1 cellular context compared by ENCODE assay signal in the genomic region with DNA sequence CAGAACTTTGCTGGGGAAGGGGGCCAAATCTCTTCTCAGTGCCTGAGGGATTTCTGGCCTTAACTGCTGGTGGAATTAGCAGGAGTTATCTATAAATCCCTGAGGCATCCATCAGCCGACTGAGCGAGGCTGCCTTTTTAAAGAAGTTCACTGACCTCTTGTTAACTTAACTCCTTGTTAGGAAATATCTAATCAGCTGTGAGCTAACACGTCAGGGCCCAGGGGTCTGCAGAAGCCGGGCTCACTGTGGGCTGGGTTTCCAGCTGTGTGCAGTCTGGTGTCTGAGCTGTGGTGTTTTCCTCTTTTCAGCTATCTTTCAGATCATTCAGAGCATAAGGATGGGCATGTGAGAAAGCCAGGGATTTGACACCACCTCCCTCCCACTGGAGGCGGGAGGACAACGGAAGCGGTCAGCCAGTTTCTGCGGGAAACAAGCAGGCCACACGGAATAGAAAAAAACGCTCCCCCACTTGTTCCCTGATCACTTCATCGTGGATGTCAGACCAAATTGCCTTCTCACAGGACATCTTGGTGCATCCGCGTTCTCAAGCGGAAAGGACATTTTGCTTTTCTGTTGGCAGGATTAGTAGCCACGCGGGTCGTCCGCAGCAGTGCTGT.
TF ChIP-seq lines count a peak whose summit lies in the region.

No MANE protein-coding gene starts in this region.

TF ChIP-seq in K562, 482 proteins besides CTCF, POLR2A, EP300 and RAD21 (continued from another document and continues in another):
- TF ChIP-seq, protein P1, sequence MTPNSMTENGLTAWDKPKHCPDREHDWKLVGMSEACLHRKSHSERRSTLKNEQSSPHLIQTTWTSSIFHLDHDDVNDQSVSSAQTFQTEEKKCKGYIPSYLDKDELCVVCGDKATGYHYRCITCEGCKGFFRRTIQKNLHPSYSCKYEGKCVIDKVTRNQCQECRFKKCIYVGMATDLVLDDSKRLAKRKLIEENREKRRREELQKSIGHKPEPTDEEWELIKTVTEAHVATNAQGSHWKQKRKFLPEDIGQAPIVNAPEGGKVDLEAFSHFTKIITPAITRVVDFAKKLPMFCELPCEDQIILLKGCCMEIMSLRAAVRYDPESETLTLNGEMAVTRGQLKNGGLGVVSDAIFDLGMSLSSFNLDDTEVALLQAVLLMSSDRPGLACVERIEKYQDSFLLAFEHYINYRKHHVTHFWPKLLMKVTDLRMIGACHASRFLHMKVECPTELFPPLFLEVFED (CRISPR knock-in tag; conservative IDR thresholded peaks at IDR 0.05) = no peak
- TF ChIP-seq ZFX (CRISPR knock-in tag; IDR thresholded peaks at IDR 0.05) = peak; percentile 26; the same call in 1 of the 2 replicates
- TF ChIP-seq BCOR (IDR thresholded peaks at IDR 0.05) = no peak
- TF ChIP-seq CBFA2T3 (IDR thresholded peaks at IDR 0.05) = peak; percentile 28; the same call in 1 of the 2 replicates
- TF ChIP-seq PTBP1 (IDR thresholded peaks at IDR 0.05; ENCODE audit: low read depth, low read length) = no peak
- no peak for TF ChIP-seq ZBTB26 (CRISPR knock-in tag; IDR thresholded peaks at IDR 0.05)
- no peak for TF ChIP-seq SLC30A9 (CRISPR knock-in tag; IDR thresholded peaks at IDR 0.05)
- no peak for TF ChIP-seq FOXK2 (conservative IDR thresholded peaks at IDR 0.05 in 1 of 2, IDR thresholded peaks at IDR 0.05 in 1 of 2; ENCODE audit: low read depth in 2 of 2)
- TF ChIP-seq ZKSCAN8 (CRISPR knock-in tag; IDR thresholded peaks at IDR 0.05) = 0 out of 2 replicates have a peak, but pooled peaks have one; percentile 0
- no peak for TF ChIP-seq GTF2B (IDR thresholded peaks at IDR 0.05; ENCODE audit: extremely low read depth, insufficient read length)
- TF ChIP-seq NR2C1 (IDR thresholded peaks at IDR 0.05) = no peak
- TF ChIP-seq NR2C1 (tag; IDR thresholded peaks at IDR 0.05) = no peak
- no peak for TF ChIP-seq AFF1 (IDR thresholded peaks at IDR 0.05; ENCODE audit: low read depth in 1 of 2, partially characterized antibody in 2 of 2)
- TF ChIP-seq HCFC1 (IDR thresholded peaks at IDR 0.05; ENCODE audit: low read depth, low read length) = no peak
- TF ChIP-seq, protein P2, sequence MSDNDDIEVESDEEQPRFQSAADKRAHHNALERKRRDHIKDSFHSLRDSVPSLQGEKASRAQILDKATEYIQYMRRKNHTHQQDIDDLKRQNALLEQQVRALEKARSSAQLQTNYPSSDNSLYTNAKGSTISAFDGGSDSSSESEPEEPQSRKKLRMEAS (CRISPR knock-in tag; IDR thresholded peaks at IDR 0.05) = peak; percentile 7; the same call in 1 of the 2 replicates
- TF ChIP-seq SMAD4 (CRISPR knock-in tag; conservative IDR thresholded peaks at IDR 0.05) = peak; percentile 14; the same call in 1 of the 2 replicates
- no peak for TF ChIP-seq U2AF1 (optimal IDR thresholded peaks at IDR 0.05; ENCODE audit: low read depth, low read length)
- no peak for TF ChIP-seq PHF20 (IDR thresholded peaks at IDR 0.05; ENCODE audit: partially characterized antibody)
- no peak for TF ChIP-seq SIN3B (IDR thresholded peaks at IDR 0.05; ENCODE audit: low read depth)
- TF ChIP-seq EZH2 (IDR thresholded peaks at IDR 0.05; ENCODE audit: borderline replicate concordance, low read depth, low read length) = no peak
- no peak for TF ChIP-seq HDAC8 (tag; IDR thresholded peaks at IDR 0.05)
- TF ChIP-seq DDX20 (tag; IDR thresholded peaks at IDR 0.05; ENCODE audit: low read depth) = no peak
- TF ChIP-seq L3MBTL2 (IDR thresholded peaks at IDR 0.05) = peak; percentile 71
- TF ChIP-seq, protein P3, sequence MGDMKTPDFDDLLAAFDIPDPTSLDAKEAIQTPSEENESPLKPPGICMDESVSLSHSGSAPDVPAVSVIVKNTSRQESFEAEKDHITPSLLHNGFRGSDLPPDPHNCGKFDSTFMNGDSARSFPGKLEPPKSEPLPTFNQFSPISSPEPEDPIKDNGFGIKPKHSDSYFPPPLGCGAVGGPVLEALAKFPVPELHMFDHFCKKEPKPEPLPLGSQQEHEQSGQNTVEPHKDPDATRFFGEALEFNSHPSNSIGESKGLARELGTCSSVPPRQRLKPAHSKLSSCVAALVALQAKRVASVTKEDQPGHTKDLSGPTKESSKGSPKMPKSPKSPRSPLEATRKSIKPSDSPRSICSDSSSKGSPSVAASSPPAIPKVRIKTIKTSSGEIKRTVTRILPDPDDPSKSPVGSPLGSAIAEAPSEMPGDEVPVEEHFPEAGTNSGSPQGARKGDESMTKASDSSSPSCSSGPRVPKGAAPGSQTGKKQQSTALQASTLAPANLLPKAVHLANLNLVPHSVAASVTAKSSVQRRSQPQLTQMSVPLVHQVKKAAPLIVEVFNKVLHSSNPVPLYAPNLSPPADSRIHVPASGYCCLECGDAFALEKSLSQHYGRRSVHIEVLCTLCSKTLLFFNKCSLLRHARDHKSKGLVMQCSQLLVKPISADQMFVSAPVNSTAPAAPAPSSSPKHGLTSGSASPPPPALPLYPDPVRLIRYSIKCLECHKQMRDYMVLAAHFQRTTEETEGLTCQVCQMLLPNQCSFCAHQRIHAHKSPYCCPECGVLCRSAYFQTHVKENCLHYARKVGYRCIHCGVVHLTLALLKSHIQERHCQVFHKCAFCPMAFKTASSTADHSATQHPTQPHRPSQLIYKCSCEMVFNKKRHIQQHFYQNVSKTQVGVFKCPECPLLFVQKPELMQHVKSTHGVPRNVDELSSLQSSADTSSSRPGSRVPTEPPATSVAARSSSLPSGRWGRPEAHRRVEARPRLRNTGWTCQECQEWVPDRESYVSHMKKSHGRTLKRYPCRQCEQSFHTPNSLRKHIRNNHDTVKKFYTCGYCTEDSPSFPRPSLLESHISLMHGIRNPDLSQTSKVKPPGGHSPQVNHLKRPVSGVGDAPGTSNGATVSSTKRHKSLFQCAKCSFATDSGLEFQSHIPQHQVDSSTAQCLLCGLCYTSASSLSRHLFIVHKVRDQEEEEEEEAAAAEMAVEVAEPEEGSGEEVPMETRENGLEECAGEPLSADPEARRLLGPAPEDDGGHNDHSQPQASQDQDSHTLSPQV (IDR thresholded peaks at IDR 0.05) = no peak; the same call in 1 of the 2 replicates
- no peak for TF ChIP-seq KAT2B (IDR thresholded peaks at IDR 0.05; ENCODE audit: low read depth, low read length)
- TF ChIP-seq ZNF124 (CRISPR knock-in tag; IDR thresholded peaks at IDR 0.05) = no peak
- TF ChIP-seq, protein P4, sequence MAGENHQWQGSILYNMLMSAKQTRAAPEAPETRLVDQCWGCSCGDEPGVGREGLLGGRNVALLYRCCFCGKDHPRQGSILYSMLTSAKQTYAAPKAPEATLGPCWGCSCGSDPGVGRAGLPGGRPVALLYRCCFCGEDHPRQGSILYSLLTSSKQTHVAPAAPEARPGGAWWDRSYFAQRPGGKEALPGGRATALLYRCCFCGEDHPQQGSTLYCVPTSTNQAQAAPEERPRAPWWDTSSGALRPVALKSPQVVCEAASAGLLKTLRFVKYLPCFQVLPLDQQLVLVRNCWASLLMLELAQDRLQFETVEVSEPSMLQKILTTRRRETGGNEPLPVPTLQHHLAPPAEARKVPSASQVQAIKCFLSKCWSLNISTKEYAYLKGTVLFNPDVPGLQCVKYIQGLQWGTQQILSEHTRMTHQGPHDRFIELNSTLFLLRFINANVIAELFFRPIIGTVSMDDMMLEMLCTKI (IDR thresholded peaks at IDR 0.05; ENCODE audit: partially characterized antibody) = no peak
- no peak for TF ChIP-seq MNT (conservative IDR thresholded peaks at IDR 0.05)
- no peak for TF ChIP-seq SMAD2 (IDR thresholded peaks at IDR 0.05; ENCODE audit: low read depth, low read length)
- TF ChIP-seq E2F6 (IDR thresholded peaks at IDR 0.05; ENCODE audit: borderline replicate concordance in 1 of 2, extremely low read depth in 1 of 2, insufficient read depth in 1 of 2, insufficient read length in 1 of 2, low read depth in 1 of 2, low read length in 1 of 2, poor library complexity in 1 of 2, severe bottlenecking in 1 of 2) = peak in 1 of 2 experiments; percentile 76
- TF ChIP-seq TFAP4 (CRISPR knock-in tag; IDR thresholded peaks at IDR 0.05; ENCODE audit: borderline replicate concordance) = peak; percentile 90
- 0 out of 2 replicates have a peak, but pooled peaks have one; percentile 5 for TF ChIP-seq RNF2 (IDR thresholded peaks at IDR 0.05)
- no peak for TF ChIP-seq ARNT (IDR thresholded peaks at IDR 0.05)
- TF ChIP-seq VEZF1 (CRISPR knock-in tag; IDR thresholded peaks at IDR 0.05) = peak; percentile 41; the same call in 1 of the 2 replicates
- peak; percentile 37 for TF ChIP-seq DACH1 (IDR thresholded peaks at IDR 0.05; ENCODE audit: partially characterized antibody)
- TF ChIP-seq ATF3 (IDR thresholded peaks at IDR 0.05) = no peak
- TF ChIP-seq ATF3 (CRISPR knock-in tag; conservative IDR thresholded peaks at IDR 0.05) = no peak
